22 cellular contexts compared by ENCODE assay signal in the genomic region with DNA sequence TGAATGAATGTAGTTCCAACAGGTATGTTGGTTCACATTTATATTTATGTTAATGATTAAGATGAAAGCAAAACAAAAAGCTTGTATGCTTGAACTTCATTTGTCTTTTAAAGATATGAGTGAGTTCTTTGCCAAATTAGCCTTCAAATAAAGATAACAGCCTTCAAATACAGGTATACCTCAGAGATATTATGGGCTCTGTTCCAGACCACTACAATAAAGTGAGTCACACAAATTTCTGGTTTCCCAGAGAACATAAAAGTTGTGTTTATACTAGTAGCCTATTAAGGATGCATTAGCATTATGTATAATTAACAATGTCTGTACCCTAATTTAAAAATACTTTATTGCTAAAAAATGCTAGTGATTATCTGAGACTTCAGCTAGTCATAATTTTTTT.
"Had no signal": no experiment of that assay in that cellular context is flagged by ENCODE, and none has a peak within 500 bp of the region (broad histone marks: within the 10 kb centered on the region; RNA-seq: fewer than 3 reads in every experiment).

No MANE protein-coding gene starts in this region.

- H3K9me3 Mint-ChIP-seq: activated CD8-positive, alpha-beta T cell treated with anti-CD3 and anti-CD28 coated beads for 36 hours; activated naive CD8-positive, alpha-beta T cell treated with anti-CD3 and anti-CD28 coated beads for 36 hours; activated T-helper 17 cell treated with anti-CD3 and anti-CD28 coated beads, Interleukin-2, amount 50 U/mL, for 72 hours; central memory CD8-positive, alpha-beta T cell; naive thymus-derived CD8-positive, alpha-beta T cell; stimulated activated effector memory CD8-positive, alpha-beta T cell treated with anti-CD3 and anti-CD28 coated beads, Interleukin-12 subunit alpha, Interleukin-12 subunit beta, amount 100 ng/mL, for 72 hours had no signal

- H3K4me3 Mint-ChIP-seq: activated CD8-positive, alpha-beta T cell treated with anti-CD3 and anti-CD28 coated beads for 36 hours; activated naive CD8-positive, alpha-beta T cell treated with anti-CD3 and anti-CD28 coated beads for 36 hours; activated T-helper 17 cell treated with anti-CD3 and anti-CD28 coated beads, Interleukin-2, amount 50 U/mL, for 72 hours; brain; central memory CD8-positive, alpha-beta T cell; naive thymus-derived CD8-positive, alpha-beta T cell; stimulated activated effector memory CD8-positive, alpha-beta T cell treated with anti-CD3 and anti-CD28 coated beads, Interleukin-12 subunit alpha, Interleukin-12 subunit beta, amount 100 ng/mL, for 72 hours had no signal

- H3K27me3 ChIP-seq: gastrocnemius medialis, ovary, stomach had no signal

- ATAC-seq: activated CD8-positive, alpha-beta T cell treated with anti-CD3 and anti-CD28 coated beads for 36 hours; activated T-helper 17 cell treated with anti-CD3 and anti-CD28 coated beads, Interleukin-2, amount 50 U/mL, for 72 hours; gastrocnemius medialis; naive thymus-derived CD8-positive, alpha-beta T cell; sciatic nerve; stimulated activated effector memory CD8-positive, alpha-beta T cell treated with anti-CD3 and anti-CD28 coated beads, Interleukin-12 subunit alpha, Interleukin-12 subunit beta, amount 100 ng/mL, for 72 hours had no signal

- H3K4me1 ChIP-seq: gastrocnemius medialis, stomach had no signal

- DNase-seq: activated CD4-positive, alpha-beta T cell treated with anti-CD3 and anti-CD28 coated beads for 48 hours; activated CD4-positive, CD25-positive, alpha-beta regulatory T cell; activated CD8-positive, alpha-beta T cell treated with anti-CD3 and anti-CD28 coated beads for 36 hours; activated naive CD4-positive, alpha-beta T cell; activated naive CD8-positive, alpha-beta T cell treated with anti-CD3 and anti-CD28 coated beads for 36 hours; activated T-cell treated with anti-CD3 and anti-CD28 coated beads, Interleukin-2, amount 50 U/mL, for 1 hour; amygdala; gastrocnemius medialis; head of caudate nucleus; mesendoderm; naive thymus-derived CD8-positive, alpha-beta T cell; ovary; stimulated activated CD4-positive, alpha-beta T cell treated with anti-CD3 and anti-CD28 coated beads, Interleukin-4, amount 100 ng/mL, for 24 hours; stomach; T1000; trophoblast cell had no signal

- H3K4me3 ChIP-seq: coronary artery, gastrocnemius medialis, ovary, stomach had no signal

- H3K36me3 Mint-ChIP-seq: activated naive CD8-positive, alpha-beta T cell treated with anti-CD3 and anti-CD28 coated beads for 36 hours; brain; naive thymus-derived CD8-positive, alpha-beta T cell; stimulated activated effector memory CD8-positive, alpha-beta T cell treated with anti-CD3 and anti-CD28 coated beads, Interleukin-12 subunit alpha, Interleukin-12 subunit beta, amount 100 ng/mL, for 72 hours had no signal

- H3K27ac Mint-ChIP-seq: activated CD8-positive, alpha-beta T cell treated with anti-CD3 and anti-CD28 coated beads for 36 hours; activated naive CD8-positive, alpha-beta T cell treated with anti-CD3 and anti-CD28 coated beads for 36 hours; activated T-helper 17 cell treated with anti-CD3 and anti-CD28 coated beads, Interleukin-2, amount 50 U/mL, for 72 hours; brain; naive thymus-derived CD8-positive, alpha-beta T cell; stimulated activated effector memory CD8-positive, alpha-beta T cell treated with anti-CD3 and anti-CD28 coated beads, Interleukin-12 subunit alpha, Interleukin-12 subunit beta, amount 100 ng/mL, for 72 hours had no signal

- H3K27me3 Mint-ChIP-seq: activated naive CD8-positive, alpha-beta T cell treated with anti-CD3 and anti-CD28 coated beads for 36 hours; brain had no signal

- H3K36me3 ChIP-seq: gastrocnemius medialis, ovary, stomach had no signal

- H3K27ac ChIP-seq: coronary artery, gastrocnemius medialis, ovary, stomach had no signal

- H3K9me3 ChIP-seq: gastrocnemius medialis, ovary, stomach had no signal

- H3K4me1 Mint-ChIP-seq: activated naive CD8-positive, alpha-beta T cell treated with anti-CD3 and anti-CD28 coated beads for 36 hours; activated T-helper 17 cell treated with anti-CD3 and anti-CD28 coated beads, Interleukin-2, amount 50 U/mL, for 72 hours; brain; central memory CD8-positive, alpha-beta T cell; naive thymus-derived CD8-positive, alpha-beta T cell; stimulated activated effector memory CD8-positive, alpha-beta T cell treated with anti-CD3 and anti-CD28 coated beads, Interleukin-12 subunit alpha, Interleukin-12 subunit beta, amount 100 ng/mL, for 72 hours had no signal
